In genomic region chr13:79155883-79156282, GRCh38 we compare ENCODE assay signal across 1 cellular context.
TF ChIP-seq lines count a peak whose summit lies in the region.

No MANE protein-coding gene starts in this region.

TF ChIP-seq in GM12878, 131 proteins besides CTCF, POLR2A, EP300 and RAD21 (continued from another document):
- no peak for TF ChIP-seq CBFB (IDR thresholded peaks at IDR 0.05; ENCODE audit: low read depth)
- no peak for TF ChIP-seq ATF7 (IDR thresholded peaks at IDR 0.05; ENCODE audit: low read depth)
- TF ChIP-seq EGR1 (IDR thresholded peaks at IDR 0.05; ENCODE audit: borderline replicate concordance in 1 of 2, low read depth in 2 of 2, low read length in 2 of 2): no peak
- TF ChIP-seq E2F4 (IDR thresholded peaks at IDR 0.05; ENCODE audit: low read depth, low read length): no peak
- no peak for TF ChIP-seq SKIL (IDR thresholded peaks at IDR 0.05; ENCODE audit: low read depth, poor library complexity, severe bottlenecking)
- no peak for TF ChIP-seq ZBTB33 (IDR thresholded peaks at IDR 0.05)
- TF ChIP-seq SUPT20H (IDR thresholded peaks at IDR 0.05; ENCODE audit: borderline replicate concordance, control insufficient read depth, low read depth, low read length): no peak
- TF ChIP-seq TCF12 (IDR thresholded peaks at IDR 0.05; ENCODE audit: low read depth, low read length): no peak
- no peak for TF ChIP-seq EZH2 (IDR thresholded peaks at IDR 0.05; ENCODE audit: borderline replicate concordance, control insufficient read depth, low read depth, low read length)
- TF ChIP-seq YY1 (IDR thresholded peaks at IDR 0.05; ENCODE audit: low read depth, low read length): no peak
- TF ChIP-seq POLR2AphosphoS2 (IDR thresholded peaks at IDR 0.05; ENCODE audit: low read depth, low read length): no peak
- TF ChIP-seq USF1 (IDR thresholded peaks at IDR 0.05; ENCODE audit: borderline replicate concordance, extremely low read length, insufficient read depth, low read depth, low read length): no peak
- TF ChIP-seq RCOR1 (conservative IDR thresholded peaks at IDR 0.05; ENCODE audit: low read depth, low read length): no peak
- TF ChIP-seq WRNIP1 (IDR thresholded peaks at IDR 0.05; ENCODE audit: borderline replicate concordance, low read depth, low read length): no peak
- no peak for TF ChIP-seq CBX5 (IDR thresholded peaks at IDR 0.05; ENCODE audit: low read depth)
- TF ChIP-seq ZSCAN29 (IDR thresholded peaks at IDR 0.05): no peak
